Comparison of ENCODE assay signal across 38 cellular contexts in genomic region chr4:110139106-110139505, GRCh38.
"Had no signal": no experiment of that assay in that cellular context is flagged by ENCODE, and none has a peak within 500 bp of the region (broad histone marks: within the 10 kb centered on the region; RNA-seq: fewer than 3 reads in every experiment).

No MANE protein-coding gene starts in this region.

- H3K4me1 Mint-ChIP-seq: activated B cell treated with CpG ODN at 0.5 μM for 24 hours; activated CD8-positive, alpha-beta memory T cell treated with anti-CD3 and anti-CD28 coated beads, Interleukin-2, amount 10 ng/mL, durations not matched to agents 7 days and 5 days; activated naive CD4-positive, alpha-beta T cell treated with anti-CD3 and anti-CD28 coated beads, Interleukin-2, amount 50 U/mL, for 24 hours; activated naive CD8-positive, alpha-beta T cell treated with anti-CD3 and anti-CD28 coated beads, Interleukin-2, amount 50 U/mL, for 24 hours; central memory CD8-positive, alpha-beta T cell had no signal

- H3K9me3 Mint-ChIP-seq: activated B cell treated with CpG ODN at 0.5 μM for 24 hours; activated CD4-positive, alpha-beta memory T cell treated with anti-CD3 and anti-CD28 coated beads, Interleukin-2, amount 10 ng/mL, durations not matched to agents 7 days and 5 days; activated CD4-positive, alpha-beta T cell treated with anti-CD3 and anti-CD28 coated beads, Interleukin-2, amount 10 ng/mL, durations not matched to agents 7 days and 5 days; activated naive CD4-positive, alpha-beta T cell treated with anti-CD3 and anti-CD28 coated beads, Interleukin-2, amount 10 ng/mL, durations not matched to agents 7 days and 5 days; activated naive CD4-positive, alpha-beta T cell treated with anti-CD3 and anti-CD28 coated beads, Interleukin-2, amount 50 U/mL, for 24 hours; activated naive CD8-positive, alpha-beta T cell treated with anti-CD3 and anti-CD28 coated beads, Interleukin-2, amount 10 ng/mL, durations not matched to agents 7 days and 5 days; activated naive CD8-positive, alpha-beta T cell treated with anti-CD3 and anti-CD28 coated beads, Interleukin-2, amount 50 U/mL, for 24 hours; activated T-cell treated with anti-CD3 and anti-CD28 coated beads, Interleukin-2, amount 50 U/mL, for 24 hours; activated T-helper 2 cell treated with anti-CD3 and anti-CD28 coated beads, Interferon-gamma antibody, Interleukin-2, Interleukin-4, amounts not matched to agents 10 μg/mL and 5 μg/mL and 100 μg/mL, durations not matched to agents 14 hours and 24 hours and 36 hours; central memory CD8-positive, alpha-beta T cell; T-helper 1 cell treated with Interleukin-12 subunit alpha and Interleukin-12 subunit beta and Interleukin-4 antibody, amounts not matched to agents 30 μg/mL and 1 μg/mL, for 36 hours; T-helper 2 cell treated with Interferon-gamma antibody and Interleukin-4, amounts not matched to agents 5 μg/mL and 100 μg/mL, for 36 hours had no signal

- H3K27me3 ChIP-seq: adrenal gland, ascending aorta, cardiac muscle cell had no signal

- H3K9me3 ChIP-seq: adrenal gland, ascending aorta had no signal

- H3K4me1 ChIP-seq: ascending aorta had no signal

- H3K27me3 Mint-ChIP-seq: activated B cell treated with CpG ODN at 0.5 μM for 24 hours; activated CD4-positive, alpha-beta memory T cell treated with anti-CD3 and anti-CD28 coated beads, Interleukin-2, amount 10 ng/mL, durations not matched to agents 7 days and 5 days; activated CD4-positive, alpha-beta T cell treated with anti-CD3 and anti-CD28 coated beads, Interleukin-2, amount 10 ng/mL, durations not matched to agents 7 days and 5 days; activated CD8-positive, alpha-beta memory T cell treated with anti-CD3 and anti-CD28 coated beads, Interleukin-2, amount 10 ng/mL, durations not matched to agents 7 days and 5 days; activated naive CD4-positive, alpha-beta T cell treated with anti-CD3 and anti-CD28 coated beads, Interleukin-2, amount 10 ng/mL, durations not matched to agents 7 days and 5 days; activated naive CD4-positive, alpha-beta T cell treated with anti-CD3 and anti-CD28 coated beads, Interleukin-2, amount 50 U/mL, for 24 hours; activated naive CD8-positive, alpha-beta T cell; activated naive CD8-positive, alpha-beta T cell treated with anti-CD3 and anti-CD28 coated beads, Interleukin-2, amount 10 ng/mL, durations not matched to agents 7 days and 5 days; activated naive CD8-positive, alpha-beta T cell treated with anti-CD3 and anti-CD28 coated beads, Interleukin-2, amount 50 U/mL, for 24 hours; activated T-cell treated with anti-CD3 and anti-CD28 coated beads, Interleukin-2, amount 50 U/mL, for 24 hours; brain; central memory CD8-positive, alpha-beta T cell had no signal

- H3K36me3 Mint-ChIP-seq: activated naive CD4-positive, alpha-beta T cell treated with anti-CD3 and anti-CD28 coated beads, Interleukin-2, amount 10 ng/mL, durations not matched to agents 7 days and 5 days; activated naive CD4-positive, alpha-beta T cell treated with anti-CD3 and anti-CD28 coated beads, Interleukin-2, amount 50 U/mL, for 24 hours; activated naive CD8-positive, alpha-beta T cell had no signal

- DNase-seq: activated B cell treated with CpG ODN at 0.5 μM for 24 hours; activated CD4-positive, alpha-beta memory T cell treated with anti-CD3 and anti-CD28 coated beads, Interleukin-2, amount 10 ng/mL, durations not matched to agents 7 days and 5 days; activated CD4-positive, alpha-beta T cell treated with anti-CD3 and anti-CD28 coated beads for 48 hours; activated CD4-positive, alpha-beta T cell treated with anti-CD3 and anti-CD28 coated beads, Interleukin-2, amount 10 ng/mL, durations not matched to agents 7 days and 5 days; activated CD4-positive, alpha-beta T cell treated with anti-CD3 and anti-CD28 coated beads, Interleukin-2, amount 50 U/mL, for 48 hours; activated CD4-positive, CD25-positive, alpha-beta regulatory T cell treated with anti-CD3 and anti-CD28 coated beads, Interleukin-2, amount 50 U/mL, for 72 hours; activated CD8-positive, alpha-beta memory T cell treated with anti-CD3 and anti-CD28 coated beads for 24 hours; activated CD8-positive, alpha-beta memory T cell treated with anti-CD3 and anti-CD28 coated beads, Interleukin-2, amount 10 ng/mL, durations not matched to agents 7 days and 5 days; activated CD8-positive, alpha-beta memory T cell treated with anti-CD3 and anti-CD28 coated beads, Interleukin-2, amount 50 U/mL, for 48 hours; activated CD8-positive, alpha-beta T cell treated with anti-CD3 and anti-CD28 coated beads, Interleukin-2, amount 10 ng/mL, durations not matched to agents 7 days and 5 days; activated effector memory CD4-positive, alpha-beta T cell treated with Interleukin-2 at 50 U/mL for 16 hours; activated gamma-delta T cell; activated naive CD4-positive, alpha-beta T cell treated with anti-CD3 and anti-CD28 coated beads, Interleukin-2, amount 10 ng/mL, durations not matched to agents 7 days and 5 days; activated naive CD4-positive, alpha-beta T cell treated with Interleukin-2 at 50 U/mL for 16 hours; activated naive CD8-positive, alpha-beta T cell treated with anti-CD3 and anti-CD28 coated beads, Interleukin-2, amount 10 ng/mL, durations not matched to agents 7 days and 5 days; activated naive CD8-positive, alpha-beta T cell treated with anti-CD3 and anti-CD28 coated beads, Interleukin-2, amount 50 U/mL, for 24 hours; activated T-cell treated with anti-CD3 and anti-CD28 coated beads, Interleukin-2, amount 50 U/mL, for 24 hours; activated T-cell treated with anti-CD3 and anti-CD28 coated beads, Interleukin-2, amount 50 U/mL, for 48 hours; adrenal gland; amniotic stem cell; caudate nucleus; cerebellar nuclear complex; SW 1271; T-helper 1 cell; T-helper 2 cell; T-helper 9 cell had no signal

- H3K27ac ChIP-seq: adrenal gland, ascending aorta, cardiac muscle cell, VCaP had no signal

- H3K4me3 ChIP-seq: adrenal gland, ascending aorta, cardiac muscle cell had no signal

- ATAC-seq: activated CD8-positive, alpha-beta memory T cell treated with anti-CD3 and anti-CD28 coated beads, Interleukin-2, amount 10 ng/mL, durations not matched to agents 7 days and 5 days; activated CD8-positive, alpha-beta T cell treated with anti-CD3 and anti-CD28 coated beads, Interleukin-2, amount 10 ng/mL, durations not matched to agents 7 days and 5 days; activated naive CD8-positive, alpha-beta T cell treated with anti-CD3 and anti-CD28 coated beads, Interleukin-2, amount 50 U/mL, for 24 hours had no signal

- H3K27ac Mint-ChIP-seq: activated B cell treated with CpG ODN at 0.5 μM for 24 hours; activated CD4-positive, alpha-beta memory T cell treated with anti-CD3 and anti-CD28 coated beads, Interleukin-2, amount 10 ng/mL, durations not matched to agents 7 days and 5 days; activated CD4-positive, alpha-beta T cell treated with anti-CD3 and anti-CD28 coated beads, Interleukin-2, amount 10 ng/mL, durations not matched to agents 7 days and 5 days; activated CD8-positive, alpha-beta memory T cell treated with anti-CD3 and anti-CD28 coated beads, Interleukin-2, amount 10 ng/mL, durations not matched to agents 7 days and 5 days; activated CD8-positive, alpha-beta T cell treated with anti-CD3 and anti-CD28 coated beads, Interleukin-2, amount 10 ng/mL, durations not matched to agents 7 days and 5 days; activated naive CD4-positive, alpha-beta T cell treated with anti-CD3 and anti-CD28 coated beads, Interleukin-2, amount 10 ng/mL, durations not matched to agents 7 days and 5 days; activated naive CD4-positive, alpha-beta T cell treated with anti-CD3 and anti-CD28 coated beads, Interleukin-2, amount 50 U/mL, for 24 hours; activated naive CD8-positive, alpha-beta T cell; activated naive CD8-positive, alpha-beta T cell treated with anti-CD3 and anti-CD28 coated beads, Interleukin-2, amount 10 ng/mL, durations not matched to agents 7 days and 5 days; activated naive CD8-positive, alpha-beta T cell treated with anti-CD3 and anti-CD28 coated beads, Interleukin-2, amount 50 U/mL, for 24 hours; activated T-cell treated with anti-CD3 and anti-CD28 coated beads, Interleukin-2, amount 50 U/mL, for 24 hours; activated T-helper 2 cell treated with anti-CD3 and anti-CD28 coated beads, Interferon-gamma antibody, Interleukin-2, Interleukin-4, amounts not matched to agents 10 μg/mL and 5 μg/mL and 100 μg/mL, durations not matched to agents 14 hours and 24 hours and 36 hours; T-helper 1 cell treated with Interleukin-12 subunit alpha and Interleukin-12 subunit beta and Interleukin-4 antibody, amounts not matched to agents 30 μg/mL and 1 μg/mL, for 36 hours; T-helper 2 cell treated with Interferon-gamma antibody and Interleukin-4, amounts not matched to agents 5 μg/mL and 100 μg/mL, for 36 hours had no signal

- H3K36me3 ChIP-seq: adrenal gland, ascending aorta had no signal

- FAIRE-seq: bronchial epithelial cell, TTC549 had no signal

- H3K4me3 Mint-ChIP-seq: activated B cell treated with CpG ODN at 0.5 μM for 24 hours; activated CD4-positive, alpha-beta memory T cell treated with anti-CD3 and anti-CD28 coated beads, Interleukin-2, amount 10 ng/mL, durations not matched to agents 7 days and 5 days; activated CD4-positive, alpha-beta T cell treated with anti-CD3 and anti-CD28 coated beads, Interleukin-2, amount 10 ng/mL, durations not matched to agents 7 days and 5 days; activated CD8-positive, alpha-beta memory T cell treated with anti-CD3 and anti-CD28 coated beads, Interleukin-2, amount 10 ng/mL, durations not matched to agents 7 days and 5 days; activated CD8-positive, alpha-beta T cell treated with anti-CD3 and anti-CD28 coated beads, Interleukin-2, amount 10 ng/mL, durations not matched to agents 7 days and 5 days; activated naive CD4-positive, alpha-beta T cell treated with anti-CD3 and anti-CD28 coated beads, Interleukin-2, amount 10 ng/mL, durations not matched to agents 7 days and 5 days; activated naive CD4-positive, alpha-beta T cell treated with anti-CD3 and anti-CD28 coated beads, Interleukin-2, amount 50 U/mL, for 24 hours; activated naive CD8-positive, alpha-beta T cell; activated naive CD8-positive, alpha-beta T cell treated with anti-CD3 and anti-CD28 coated beads, Interleukin-2, amount 10 ng/mL, durations not matched to agents 7 days and 5 days; activated naive CD8-positive, alpha-beta T cell treated with anti-CD3 and anti-CD28 coated beads, Interleukin-2, amount 50 U/mL, for 24 hours; activated T-cell treated with anti-CD3 and anti-CD28 coated beads, Interleukin-2, amount 50 U/mL, for 24 hours; central memory CD8-positive, alpha-beta T cell; T-helper 1 cell treated with Interleukin-12 subunit alpha and Interleukin-12 subunit beta and Interleukin-4 antibody, amounts not matched to agents 30 μg/mL and 1 μg/mL, for 36 hours; T-helper 2 cell treated with Interferon-gamma antibody and Interleukin-4, amounts not matched to agents 5 μg/mL and 100 μg/mL, for 36 hours had no signal
